Comparison of ENCODE assay signal across 1 cellular context in genomic region chr10:95337761-95338160, GRCh38.
TF ChIP-seq lines count a peak whose summit lies in the region.

No MANE protein-coding gene starts in this region.

TF ChIP-seq in H1, 55 proteins besides CTCF, POLR2A, EP300 and RAD21 (continued from another document):
- TF ChIP-seq GTF2F1 (IDR thresholded peaks at IDR 0.05; ENCODE audit: borderline replicate concordance, low read depth, low read length), result no peak
- no peak for TF ChIP-seq RNF2 (IDR thresholded peaks at IDR 0.05; ENCODE audit: borderline replicate concordance, low read depth, low read length, missing control alignments, poor library complexity, severe bottlenecking)
- TF ChIP-seq JUN (IDR thresholded peaks at IDR 0.05; ENCODE audit: low read depth, low read length), result no peak
- TF ChIP-seq RXRA (IDR thresholded peaks at IDR 0.05; ENCODE audit: insufficient read depth, low read depth, low read length), result no peak
- TF ChIP-seq EGR1 (IDR thresholded peaks at IDR 0.05; ENCODE audit: borderline replicate concordance, low read depth, low read length), result no peak
- no peak for TF ChIP-seq YY1 (IDR thresholded peaks at IDR 0.05; ENCODE audit: low read depth, low read length)
- TF ChIP-seq E2F6 (IDR thresholded peaks at IDR 0.05), result no peak
